In the genomic region with DNA sequence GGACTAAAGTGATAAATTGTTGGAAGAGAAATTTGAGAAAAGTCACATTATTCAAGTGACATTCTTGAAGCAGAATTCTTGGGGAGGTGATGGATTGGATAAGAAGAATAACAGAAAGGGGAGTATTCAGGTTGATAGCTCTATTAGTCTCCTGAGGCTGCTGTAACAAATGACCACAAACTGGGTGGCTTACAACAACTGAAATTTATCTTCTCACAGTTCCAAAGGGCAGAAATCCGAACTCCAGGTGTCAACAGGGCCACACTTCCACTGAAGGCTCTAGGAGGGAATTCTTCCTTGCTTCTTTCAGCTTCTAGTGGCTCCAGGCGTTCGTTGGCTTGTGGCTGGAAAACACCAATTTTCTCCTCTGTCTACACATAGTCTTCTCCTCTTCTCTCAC, we compare ENCODE assay signal across 8 cellular contexts.
"Had no signal": no experiment of that assay in that cellular context is flagged by ENCODE, and none has a peak within 500 bp of the region (broad histone marks: within the 10 kb centered on the region; RNA-seq: fewer than 3 reads in every experiment).

No MANE protein-coding gene starts in this region.

- H3K27ac Mint-ChIP-seq: GM23338, H9, IgD-negative memory B cell had no signal

- H3K36me3 Mint-ChIP-seq: IgD-negative memory B cell had no signal

- ATAC-seq: GM23338 had no signal

- H3K4me1 Mint-ChIP-seq: IgD-negative memory B cell had no signal

- DNase-seq: H9, HCEC 1CT, KBM-7 had no signal

- H3K4me3 Mint-ChIP-seq: GM23338, H9, IgD-negative memory B cell had no signal

- FAIRE-seq: H1, H54, HTR-8/SVneo had no signal

- H3K9me3 Mint-ChIP-seq: GM23338, H9, IgD-negative memory B cell had no signal
